In genomic region chr1:205812878-205813754, GRCh38 we compare ENCODE assay signal across 1 cellular context.
TF ChIP-seq lines count a peak whose summit lies in the region.

Gene SLC41A1 (minus strand): TSS chr1:205813198. CDS start chr1:205810441, 2,757 bp downstream.

TF ChIP-seq in HEK293, 187 proteins besides CTCF, POLR2A, EP300 and RAD21 (continued from another document and continues in another):
- peak; percentile 73 for TF ChIP-seq INSM2 (tag by site-specific recombination; IDR thresholded peaks at IDR 0.05)
- peak; percentile 49; the same call in 1 of the 2 replicates for TF ChIP-seq ZNF391 (tag by site-specific recombination; IDR thresholded peaks at IDR 0.05; ENCODE audit: borderline replicate concordance, low read depth)
- TF ChIP-seq AEBP2 (tag by site-specific recombination; IDR thresholded peaks at IDR 0.05; ENCODE audit: borderline replicate concordance) = no peak
- TF ChIP-seq ZBTB44 (tag by site-specific recombination; IDR thresholded peaks at IDR 0.05) = no peak
- TF ChIP-seq ZFP37 (tag by site-specific recombination; IDR thresholded peaks at IDR 0.05) = peak; percentile 67; the same call in 1 of the 2 replicates
- TF ChIP-seq ZBTB48 (tag by site-specific recombination; IDR thresholded peaks at IDR 0.05) = peak; percentile 46
- TF ChIP-seq ZBTB20 (tag by site-specific recombination; IDR thresholded peaks at IDR 0.05) = peak; percentile 19; the same call in 1 of the 2 replicates
- peak; percentile 77 for TF ChIP-seq ZBTB8A (tag by site-specific recombination; IDR thresholded peaks at IDR 0.05)
- no peak for TF ChIP-seq ZNF433 (tag by site-specific recombination; IDR thresholded peaks at IDR 0.05; ENCODE audit: low read depth)
- TF ChIP-seq ZNF571 (tag by site-specific recombination; IDR thresholded peaks at IDR 0.05) = no peak
- peak; percentile 98 for TF ChIP-seq HIC1 (tag by site-specific recombination; IDR thresholded peaks at IDR 0.05)
- no peak for TF ChIP-seq ZNF837 (tag by site-specific recombination; IDR thresholded peaks at IDR 0.05)
- peak; percentile 83 for TF ChIP-seq ZNF341 (tag by site-specific recombination; IDR thresholded peaks at IDR 0.05; ENCODE audit: low read depth)
- no peak for TF ChIP-seq HOXA7 (CRISPR knock-in tag; IDR thresholded peaks at IDR 0.05; ENCODE audit: borderline replicate concordance)
- TF ChIP-seq ZSCAN23 (tag by site-specific recombination; IDR thresholded peaks at IDR 0.05) = peak; percentile 50; the same call in 1 of the 2 replicates
- TF ChIP-seq SCRT2 (tag by site-specific recombination; IDR thresholded peaks at IDR 0.05) = peak; percentile 43; the same call in 1 of the 2 replicates
- no peak; the same call in 1 of the 2 replicates for TF ChIP-seq PRDM4 (tag by site-specific recombination; IDR thresholded peaks at IDR 0.05)
- TF ChIP-seq ZNF544 (tag by site-specific recombination; IDR thresholded peaks at IDR 0.05) = no peak
- TF ChIP-seq REST (tag by site-specific recombination; IDR thresholded peaks at IDR 0.05) = no peak; the same call in 1 of the 2 replicates
- TF ChIP-seq ZFP69B (tag by site-specific recombination; IDR thresholded peaks at IDR 0.05) = peak; percentile 22; the same call in 1 of the 2 replicates
- TF ChIP-seq KLF10 (tag by site-specific recombination; IDR thresholded peaks at IDR 0.05) = peak; percentile 61
- 0 out of 2 replicates have a peak, but pooled peaks have one; percentile 44 for TF ChIP-seq ZNF677 (tag by site-specific recombination; IDR thresholded peaks at IDR 0.05)
- TF ChIP-seq ZNF404 (tag by site-specific recombination; IDR thresholded peaks at IDR 0.05) = no peak
- peak; percentile 99 for TF ChIP-seq ZBTB6 (tag by site-specific recombination; IDR thresholded peaks at IDR 0.05)
- peak; percentile 63; the same call in 1 of the 2 replicates for TF ChIP-seq ZNF449 (tag by site-specific recombination; IDR thresholded peaks at IDR 0.05)
- TF ChIP-seq ZNF501 (tag by site-specific recombination; IDR thresholded peaks at IDR 0.05) = peak; percentile 85; the same call in 1 of the 2 replicates
- peak; percentile 61; the same call in 1 of the 2 replicates for TF ChIP-seq ZNF629 (tag by site-specific recombination; IDR thresholded peaks at IDR 0.05)
- no peak for TF ChIP-seq ZNF354C (tag by site-specific recombination; IDR thresholded peaks at IDR 0.05; ENCODE audit: borderline replicate concordance, low read depth)
- no peak for TF ChIP-seq ZNF514 (tag by site-specific recombination; IDR thresholded peaks at IDR 0.05)
- TF ChIP-seq PATZ1 (tag by site-specific recombination; IDR thresholded peaks at IDR 0.05) = peak; percentile 99
- no peak for TF ChIP-seq ZNF791 (tag by site-specific recombination; IDR thresholded peaks at IDR 0.05)
- TF ChIP-seq ZBTB7A (tag by site-specific recombination; IDR thresholded peaks at IDR 0.05; ENCODE audit: low read depth) = peak; percentile 39; the same call in 1 of the 2 replicates
- TF ChIP-seq ZNF76 (tag by site-specific recombination; IDR thresholded peaks at IDR 0.05; ENCODE audit: borderline replicate concordance, low read depth) = 0 out of 2 replicates have a peak, but pooled peaks have one; percentile 11
- TF ChIP-seq ZNF664 (tag by site-specific recombination; IDR thresholded peaks at IDR 0.05) = no peak
- TF ChIP-seq ZNF266 (tag by site-specific recombination; IDR thresholded peaks at IDR 0.05; ENCODE audit: low read depth) = no peak
- TF ChIP-seq KLF16 (tag by site-specific recombination; IDR thresholded peaks at IDR 0.05) = no peak; the same call in 1 of the 2 replicates
- no peak for TF ChIP-seq ZXDB (tag by site-specific recombination; IDR thresholded peaks at IDR 0.05)
- TF ChIP-seq ZNF645 (tag by site-specific recombination; IDR thresholded peaks at IDR 0.05) = no peak
